In genomic region chr4:139875456-139875855, GRCh38 we compare ENCODE assay signal across 16 cellular contexts.
DNase-seq lines count a peak whose midpoint lies in the region; ATAC-seq and TF ChIP-seq lines count a peak whose summit lies in the region.
"Had no signal": no experiment of that assay in that cellular context is flagged by ENCODE, and none has a peak within 500 bp of the region (broad histone marks: within the 10 kb centered on the region; RNA-seq: fewer than 3 reads in every experiment).

No MANE protein-coding gene starts in this region.

- H3K27ac Mint-ChIP-seq in CD4-positive, alpha-beta memory T cell = no peak overlapping the region
- H3K27ac Mint-ChIP-seq: mesothelial cell of epicardium had no signal

- no peak overlapping the region for H3K4me3 ChIP-seq in prostate gland
- no peak overlapping the region for H3K4me3 ChIP-seq in CD4-positive, alpha-beta memory T cell (ENCODE audit: low read length in 2 of 2)
- H3K4me3 ChIP-seq: heart right ventricle, thoracic aorta had no signal

- peaks cover 0 to 5% (median 0%) of the 10 kb centered on the region in 8 donors for H3K9me3 Mint-ChIP-seq in CD4-positive, alpha-beta memory T cell

- CTCF ChIA-PET in CD4-positive, alpha-beta memory T cell (lab: Charles Lee; ENCODE audit: partially characterized antibody) = interaction anchor here (0.5 kb wide), 1 partner anchor 105 kb away, joined by 3 read pairs; no protein-coding TSS in a partner anchor

- H3K27ac ChIP-seq in prostate gland = no peak overlapping the region
- no peak overlapping the region for H3K27ac ChIP-seq in CD4-positive, alpha-beta memory T cell (ENCODE audit: low read depth, low read length)
- H3K27ac ChIP-seq: heart right ventricle, thoracic aorta had no signal

- DNase-seq in DMS79 treated with DMSO at 0.1 percent for 48 hours (lab: John Stamatoyannopoulos, UW) (peak; percentile 93), NCI-H1694 treated with DMSO at 0.1 percent for 48 hours (lab: John Stamatoyannopoulos, UW) (peak; percentile 76), NCI-H748 (lab: John Stamatoyannopoulos, UW; ENCODE audit: unreplicated experiment) (peak; percentile 100), iPS-NIHi11 (ENCODE audit: low spot score) (peak; percentile 52), prostate gland (ENCODE audit: low spot score) (no peak), kidney glomerular epithelial cell (lab: John Stamatoyannopoulos, UW) (no peak)
- no peak for DNase-seq in CD4-positive, alpha-beta memory T cell
- DNase-seq: activated CD8-positive, alpha-beta memory T cell treated with anti-CD3 and anti-CD28 coated beads, Interleukin-2, amount 50 U/mL, for 48 hours; amygdala; DND-41; effector memory CD4-positive, alpha-beta T cell; heart right ventricle; right cardiac atrium had no signal

- no peaks in the 10 kb centered on the region for H3K4me1 Mint-ChIP-seq in CD4-positive, alpha-beta memory T cell

- intact Hi-C loops in prostate gland (cut with DNase I) = no loop called here
- intact Hi-C loops in CD4-positive, alpha-beta memory T cell (cut with micrococcal nuclease) = no loop called here

- no peaks in the 10 kb centered on the region for H3K36me3 Mint-ChIP-seq in CD4-positive, alpha-beta memory T cell

- H3K4me3 Mint-ChIP-seq in CD4-positive, alpha-beta memory T cell = no peak overlapping the region
- H3K4me3 Mint-ChIP-seq: mesothelial cell of epicardium had no signal

- H3K27me3 ChIP-seq in prostate gland (replicated peaks; ENCODE audit: insufficient read depth) = no peaks in the 10 kb centered on the region
- H3K27me3 ChIP-seq in CD4-positive, alpha-beta memory T cell (ENCODE audit: insufficient read depth, low read length) = no peaks in the 10 kb centered on the region
- H3K27me3 ChIP-seq: heart right ventricle had no signal

- no peaks in the 10 kb centered on the region for H3K27me3 Mint-ChIP-seq in CD4-positive, alpha-beta memory T cell

- H3K9me3 ChIP-seq in prostate gland = no peaks in the 10 kb centered on the region
- H3K9me3 ChIP-seq in CD4-positive, alpha-beta memory T cell (ENCODE audit: control insufficient read depth in 1 of 2, low read length in 2 of 2) = no peaks in the 10 kb centered on the region
- H3K9me3 ChIP-seq: thoracic aorta had no signal

- no peak for TF ChIP-seq POLR2A in prostate gland (IDR thresholded peaks at IDR 0.05)

- no peaks in the 10 kb centered on the region for H3K36me3 ChIP-seq in prostate gland
- no peaks in the 10 kb centered on the region for H3K36me3 ChIP-seq in CD4-positive, alpha-beta memory T cell (ENCODE audit: insufficient read depth, low read length)
- H3K36me3 ChIP-seq: heart right ventricle, thoracic aorta had no signal

- no peak for ATAC-seq in HG02798 (IDR thresholded peaks at IDR 0.05; ENCODE audit: poor library complexity, unreplicated experiment)

- no peak for TF ChIP-seq CTCF in prostate gland (IDR thresholded peaks at IDR 0.05)

- WGBS in prostate gland = 77% methylated on average over 5 of the region's 5 CpGs

- H3K4me1 ChIP-seq in prostate gland (replicated peaks) = peaks cover 7% of the 10 kb centered on the region
- H3K4me1 ChIP-seq in CD4-positive, alpha-beta memory T cell (ENCODE audit: insufficient read depth, low read length) = no peaks in the 10 kb centered on the region

- POLR2A ChIA-PET in CD4-positive, alpha-beta memory T cell (lab: Charles Lee; ENCODE audit: partially characterized antibody) = no interaction called here

Comparison
In these comparisons a context has a peak if more than half of its experiments do, and no peak if none do; other contexts are left out.
1. DNase-seq: peak in DMS79 treated with DMSO at 0.1 percent for 48 hours (single experiment), NCI-H1694 treated with DMSO at 0.1 percent for 48 hours (single experiment), NCI-H748 (single experiment) and iPS-NIHi11 (single experiment); none in prostate gland (single experiment), kidney glomerular epithelial cell (single experiment) and CD4-positive, alpha-beta memory T cell (0 of 5).